Comparison of ENCODE assay signal across 16 cellular contexts in genomic region chr2:216989335-216990129, GRCh38.
DNase-seq lines count a peak whose midpoint lies in the region; ATAC-seq, FAIRE-seq and TF ChIP-seq lines count a peak whose summit lies in the region.
"Had no signal": no experiment of that assay in that cellular context is flagged by ENCODE, and none has a peak within 500 bp of the region (broad histone marks: within the 10 kb centered on the region; RNA-seq: fewer than 3 reads in every experiment).

No MANE protein-coding gene starts in this region.

- no peaks in the 10 kb centered on the region for H3K36me3 ChIP-seq in BJ (ENCODE audit: control insufficient read depth, insufficient read depth, low read length)
- H3K36me3 ChIP-seq in K562 (ENCODE audit: control insufficient read depth, insufficient read depth, low read length) = no peaks in the 10 kb centered on the region
- H3K36me3 ChIP-seq in ascending aorta = no peaks in the 10 kb centered on the region

- H2AFZ ChIP-seq in K562 (ENCODE audit: low read depth, low read length) = no peak overlapping the region

- H4K20me1 ChIP-seq in K562 (replicated peaks; ENCODE audit: control insufficient read depth, insufficient read depth, low read length) = no peaks in the 10 kb centered on the region

- H3K4me1 ChIP-seq in K562 (replicated peaks in 1 of 2; ENCODE audit: control insufficient read depth in 2 of 2, insufficient read depth in 2 of 2, low read length in 2 of 2) (peaks cover 0 to 8% of the 10 kb centered on the region in 2 experiments; a peak in 2 of 5 replicates), ascending aorta (peaks cover 1 to 8% of the 10 kb centered on the region in 2 donors)

- TF ChIP-seq EP300 in K562 (IDR thresholded peaks at IDR 0.05; ENCODE audit: low read length) = no peak

- DNase-seq in BJ (ENCODE audit: low read depth) = no peak
- peak; percentile 1 for DNase-seq in HT-29 (ENCODE audit: low spot score)
- peak in 2 of 4 experiments; percentile 13 to 14 for DNase-seq in K562 (ENCODE audit: extremely low read depth in 1 of 4, low spot score in 3 of 4)
- DNase-seq in islet precursor cell = peak; percentile 60
- no peak for DNase-seq in ascending aorta (ENCODE audit: low spot score in 2 of 2)
- DNase-seq in T-helper 1 cell = no peak
- no peak for DNase-seq in activated T-cell treated with anti-CD3 and anti-CD28 coated beads, Interleukin-2, amount 50 U/mL, for 4 hours
- DNase-seq: activated naive CD4-positive, alpha-beta T cell treated with anti-CD3 and anti-CD28 coated beads, Interleukin-2, amount 10 ng/mL, durations not matched to agents 7 days and 5 days; CD8-positive, alpha-beta memory T cell; glutamatergic neuron; NCI-H2171; T1000 had no signal

- ATAC-seq in K562 (peak; percentile 66), HG02970 (IDR thresholded peaks at IDR 0.05; ENCODE audit: low FRiP score, unreplicated experiment) (no peak)
- ATAC-seq in activated T-cell treated with anti-CD3 and anti-CD28 coated beads, Interleukin-2, amount 50 U/mL, for 4 hours = no peak
- ATAC-seq: Panc1 had no signal

- no peaks in the 10 kb centered on the region for H3K4me1 Mint-ChIP-seq in activated T-cell treated with anti-CD3 and anti-CD28 coated beads, Interleukin-2, amount 50 U/mL, for 4 hours (ENCODE audit: low read depth)
- H3K4me1 Mint-ChIP-seq: activated naive CD4-positive, alpha-beta T cell treated with anti-CD3 and anti-CD28 coated beads, Interleukin-2, amount 10 ng/mL, durations not matched to agents 7 days and 5 days; CD8-positive, alpha-beta memory T cell had no signal

- peaks cover 9% of the 10 kb centered on the region for H3K27me3 ChIP-seq in BJ (ENCODE audit: control insufficient read depth, insufficient read depth, low read length)
- H3K27me3 ChIP-seq in K562 (ENCODE audit: control insufficient read depth in 2 of 2, insufficient read depth in 2 of 2, low read length in 2 of 2) = peaks cover 0 to 16% of the 10 kb centered on the region in 2 experiments; a peak in 3 of 5 replicates
- H3K27me3 ChIP-seq in ascending aorta = no peaks in the 10 kb centered on the region

- H3K27ac ChIP-seq in K562 (ENCODE audit: extremely low read depth, low read depth, low read length) (no peak overlapping the region), ascending aorta (no peak overlapping the region)

- no peaks in the 10 kb centered on the region for H3K9me1 ChIP-seq in K562 (ENCODE audit: control insufficient read depth, insufficient read depth, low read length)

- 7% methylated on average over 3 of the region's 5 CpGs for WGBS in K562 (ENCODE audit: insufficient coverage, low coverage, missing lambda C conversion rate)

- H3K9me3 ChIP-seq in K562 (replicated peaks; ENCODE audit: control insufficient read depth, insufficient read depth, low read depth, low read length) = no peaks in the 10 kb centered on the region
- no peaks in the 10 kb centered on the region for H3K9me3 ChIP-seq in ascending aorta

- no peaks in the 10 kb centered on the region for H3K79me2 ChIP-seq in K562 (ENCODE audit: control insufficient read depth, insufficient read depth, low read length)

- FAIRE-seq in K562 (lab: Jason Lieb, UNC) = no peak

- intact Hi-C loops in K562 (cut with micrococcal nuclease) = loop anchor here (1.0 to 5.0 kb wide), 3 partner anchors 177 to 523 kb away; partner anchors contain the start of gene IGFBP5
- intact Hi-C loops in ascending aorta (cut with DNase I) = no loop called here

- POLR2A ChIA-PET in BJ (lab: Charles Lee) (no interaction called here), K562 (lab: Yijun Ruan, JAX) (interaction anchor here (0.6 kb wide), 1 partner anchor 175 kb away, joined by 3 read pairs; no protein-coding TSS in a partner anchor)

- H3K9me3 Mint-ChIP-seq in activated T-cell treated with anti-CD3 and anti-CD28 coated beads, Interleukin-2, amount 50 U/mL, for 4 hours = no peaks in the 10 kb centered on the region
- H3K9me3 Mint-ChIP-seq: activated naive CD4-positive, alpha-beta T cell treated with anti-CD3 and anti-CD28 coated beads, Interleukin-2, amount 10 ng/mL, durations not matched to agents 7 days and 5 days; dendritic cell treated with granulocyte-macrophage colony-stimulating factor and Interleukin-4, amounts not matched to agents 40 ng/mL and 50 ng/mL, for 4 days had no signal

- H3K4me3 ChIP-seq in BJ (ENCODE audit: low read depth, low read length) (no peak overlapping the region), K562 (no peak overlapping the region), ascending aorta (no peak overlapping the region)

- H3K36me3 Mint-ChIP-seq in activated T-cell treated with anti-CD3 and anti-CD28 coated beads, Interleukin-2, amount 50 U/mL, for 4 hours (ENCODE audit: insufficient read depth) = no peaks in the 10 kb centered on the region
- H3K36me3 Mint-ChIP-seq: activated naive CD4-positive, alpha-beta T cell treated with anti-CD3 and anti-CD28 coated beads, Interleukin-2, amount 10 ng/mL, durations not matched to agents 7 days and 5 days; CD8-positive, alpha-beta memory T cell had no signal

- no peak for TF ChIP-seq POLR2A in K562 (conservative IDR thresholded peaks at IDR 0.05)

- TF ChIP-seq RAD21 in K562 (CRISPR knock-in tag; conservative IDR thresholded peaks at IDR 0.05 in 1 of 2, IDR thresholded peaks at IDR 0.05 in 1 of 2) = peak in 1 of 2 experiments; percentile 55; a peak in 2 of 4 replicates

- BruUV-seq in K562 (replicated peaks; lab: Mats Ljungman, UMichigan) = no TSS peak

- TF ChIP-seq CTCF in BJ (IDR thresholded peaks at IDR 0.05; ENCODE audit: insufficient read depth, low read depth, low read length) (peak; percentile 27), K562 (IDR thresholded peaks at IDR 0.05 in 2 of 3, conservative IDR thresholded peaks at IDR 0.05 in 1 of 3; ENCODE audit: insufficient read depth in 2 of 3, low read depth in 1 of 3, low read length in 3 of 3) (peak; percentile 26 to 57 (median 50); a peak in 5 of 6 replicates), ascending aorta (IDR thresholded peaks at IDR 0.05) (no peak)

- no peak overlapping the region for H3K4me3 Mint-ChIP-seq in activated T-cell treated with anti-CD3 and anti-CD28 coated beads, Interleukin-2, amount 50 U/mL, for 4 hours
- H3K4me3 Mint-ChIP-seq: activated naive CD4-positive, alpha-beta T cell treated with anti-CD3 and anti-CD28 coated beads, Interleukin-2, amount 10 ng/mL, durations not matched to agents 7 days and 5 days; CD8-positive, alpha-beta memory T cell; dendritic cell treated with granulocyte-macrophage colony-stimulating factor and Interleukin-4, amounts not matched to agents 40 ng/mL and 50 ng/mL, for 4 days; neural crest cell had no signal

- peaks cover 5% of the 10 kb centered on the region for H3K27me3 Mint-ChIP-seq in activated T-cell treated with anti-CD3 and anti-CD28 coated beads, Interleukin-2, amount 50 U/mL, for 4 hours (ENCODE audit: low read depth)

- CTCF ChIA-PET in BJ (lab: Yijun Ruan, JAX) = interaction anchor here (0.6 to 0.7 kb wide), 2 partner anchors 200 to 1052 kb away, joined by 3 read pairs; no protein-coding TSS in a partner anchor
- CTCF ChIA-PET in K562 (lab: Yijun Ruan, JAX; ENCODE audit: low intra/inter-chr PET ratio) = no interaction called here

- no peak overlapping the region for H3K9ac ChIP-seq in K562 (ENCODE audit: insufficient read depth in 1 of 2, low read depth in 2 of 2, low read length in 2 of 2)

- in situ Hi-C loops in K562 (cut with MboI) = loop anchor here (10.0 to 25.0 kb wide), 2 partner anchors 295 to 523 kb away; partner anchors contain the start of gene IGFBP5

- H3K4me2 ChIP-seq in K562 (ENCODE audit: insufficient read depth, low read length) = no peak overlapping the region

TF ChIP-seq in K562, 482 proteins besides CTCF, POLR2A, EP300 and RAD21:
- TF ChIP-seq, protein P1, sequence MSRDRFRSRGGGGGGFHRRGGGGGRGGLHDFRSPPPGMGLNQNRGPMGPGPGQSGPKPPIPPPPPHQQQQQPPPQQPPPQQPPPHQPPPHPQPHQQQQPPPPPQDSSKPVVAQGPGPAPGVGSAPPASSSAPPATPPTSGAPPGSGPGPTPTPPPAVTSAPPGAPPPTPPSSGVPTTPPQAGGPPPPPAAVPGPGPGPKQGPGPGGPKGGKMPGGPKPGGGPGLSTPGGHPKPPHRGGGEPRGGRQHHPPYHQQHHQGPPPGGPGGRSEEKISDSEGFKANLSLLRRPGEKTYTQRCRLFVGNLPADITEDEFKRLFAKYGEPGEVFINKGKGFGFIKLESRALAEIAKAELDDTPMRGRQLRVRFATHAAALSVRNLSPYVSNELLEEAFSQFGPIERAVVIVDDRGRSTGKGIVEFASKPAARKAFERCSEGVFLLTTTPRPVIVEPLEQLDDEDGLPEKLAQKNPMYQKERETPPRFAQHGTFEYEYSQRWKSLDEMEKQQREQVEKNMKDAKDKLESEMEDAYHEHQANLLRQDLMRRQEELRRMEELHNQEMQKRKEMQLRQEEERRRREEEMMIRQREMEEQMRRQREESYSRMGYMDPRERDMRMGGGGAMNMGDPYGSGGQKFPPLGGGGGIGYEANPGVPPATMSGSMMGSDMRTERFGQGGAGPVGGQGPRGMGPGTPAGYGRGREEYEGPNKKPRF (IDR thresholded peaks at IDR 0.05; ENCODE audit: low read depth, low read length) = no peak
- TF ChIP-seq PHTF2 (CRISPR knock-in tag; IDR thresholded peaks at IDR 0.05) = no peak
- TF ChIP-seq EZH2 (IDR thresholded peaks at IDR 0.05; ENCODE audit: borderline replicate concordance, low read depth, low read length) = no peak
- no peak for TF ChIP-seq CBFA2T2 (conservative IDR thresholded peaks at IDR 0.05)
- TF ChIP-seq ZBTB7A (IDR thresholded peaks at IDR 0.05; ENCODE audit: borderline replicate concordance, control insufficient read depth, low read depth, low read length) = no peak
- no peak for TF ChIP-seq STAT5A (IDR thresholded peaks at IDR 0.05; ENCODE audit: borderline replicate concordance, low read length)
- TF ChIP-seq TOE1 (IDR thresholded peaks at IDR 0.05; ENCODE audit: borderline replicate concordance) = no peak
- no peak for TF ChIP-seq TOE1 (CRISPR knock-in tag; IDR thresholded peaks at IDR 0.05; ENCODE audit: borderline replicate concordance, low read depth)
- peak; percentile 43 for TF ChIP-seq PKNOX1 (IDR thresholded peaks at IDR 0.05)
- TF ChIP-seq TSC22D4 (tag; IDR thresholded peaks at IDR 0.05) = no peak
TF ChIP-seq in K562: peak in this region for 1.

Comparison
In these comparisons a context has a peak if more than half of its experiments do, and no peak if none do; other contexts are left out.
1. DNase-seq: peak in HT-29 (single experiment) and islet precursor cell (single experiment); none in BJ (single experiment), ascending aorta (0 of 2), T-helper 1 cell (0 of 5) and activated T-cell treated with anti-CD3 and anti-CD28 coated beads, Interleukin-2, amount 50 U/mL, for 4 hours (single experiment).
2. CTCF ChIP-seq: peak in BJ (single experiment) and K562 (3 of 3); none in ascending aorta (0 of 3).